In genomic region chr4:49139513-49139912, GRCh38 we compare ENCODE assay signal across 8 cellular contexts.
A peak's percentile ranks its signal among the peaks of the same experiment; 100 is the strongest.
DNase-seq lines count a peak whose midpoint lies in the region; ATAC-seq and TF ChIP-seq lines count a peak whose summit lies in the region.
"Not testable (repeated sequence)": the region's sequence is repeated elsewhere in the genome, so short reads cannot be mapped to it uniquely, and the experiment has no call there.

No MANE protein-coding gene starts in this region.

- not testable (repeated sequence) for TF ChIP-seq EP300 in upper lobe of left lung (IDR thresholded peaks at IDR 0.05)

- not testable (repeated sequence) for H3K27ac ChIP-seq in Panc1 (ENCODE audit: low read length); lung (ENCODE audit: low read depth in 1 of 2, low read length in 1 of 2); upper lobe of left lung

- not testable (repeated sequence) for H3K9me3 ChIP-seq in Panc1 (ENCODE audit: control insufficient read depth, insufficient read depth, low read depth, low read length); lung (ENCODE audit: control insufficient read depth in 2 of 2, insufficient read depth in 1 of 2, low read length in 1 of 2); upper lobe of left lung

- ATAC-seq in GM18520 (IDR thresholded peaks at IDR 0.05; ENCODE audit: unreplicated experiment) (peak; percentile 28), GM21367 (IDR thresholded peaks at IDR 0.05; ENCODE audit: unreplicated experiment) (peak; percentile 33), HG02759 (IDR thresholded peaks at IDR 0.05; ENCODE audit: unreplicated experiment) (peak; percentile 46), HG03159 (IDR thresholded peaks at IDR 0.05; ENCODE audit: unreplicated experiment) (peak; percentile 46), Panc1 (peak; percentile 63; the same call in 1 of the 2 replicates), esophagus mucosa (peak; percentile 84), lung (ENCODE audit: insufficient read depth, low FRiP score) (peak; percentile 78), upper lobe of left lung (ENCODE audit: low FRiP score in 2 of 2) (peak; percentile 85 to 95)

- not testable (repeated sequence) for TF ChIP-seq POLR2A in upper lobe of left lung (IDR thresholded peaks at IDR 0.05)

- H3K36me3 ChIP-seq in Panc1 (ENCODE audit: control insufficient read depth, insufficient read depth, low read length); lung (ENCODE audit: control insufficient read depth in 2 of 2, insufficient read depth in 2 of 2, low read length in 2 of 2); upper lobe of left lung: not testable (repeated sequence)

- BruUV-seq in Panc1 (replicated peaks; lab: Mats Ljungman, UMichigan) = not testable (repeated sequence)

- CTCF ChIA-PET in Panc1 (lab: Charles Lee) = not testable (repeated sequence)

- H3K4me3 ChIP-seq in Panc1 (ENCODE audit: low read depth in 2 of 2, low read length in 2 of 2); lung; upper lobe of left lung: not testable (repeated sequence)

- 83 to 87% methylated on average over 7 of the region's 8 CpGs for WGBS in lung, 2 donors
- 67 to 81% methylated on average over 6 to 8 of the region's 8 CpGs for WGBS in upper lobe of left lung, 2 donors

- not testable (repeated sequence) for H3K4me1 ChIP-seq in Panc1 (ENCODE audit: control insufficient read depth, insufficient read depth, low read length); lung (ENCODE audit: control insufficient read depth in 2 of 2, insufficient read depth in 2 of 2, low read length in 2 of 2); upper lobe of left lung

- POLR2A ChIA-PET in Panc1 (lab: Charles Lee) = not testable (repeated sequence)

- DNase-seq in Panc1 (ENCODE audit: low read depth, low spot score); lung (ENCODE audit: low spot score); upper lobe of left lung: not testable (repeated sequence)

- H3K27me3 ChIP-seq in Panc1 (ENCODE audit: control insufficient read depth, insufficient read depth, low read length); lung (ENCODE audit: control insufficient read depth, insufficient read depth); upper lobe of left lung: not testable (repeated sequence)

- in situ Hi-C loops in Panc1 (cut with HindIII; ENCODE audit: low pct_unique_long_range_greater_than_20kb, low sequenced_read_pairs) = not testable (repeated sequence)

- intact Hi-C loops in Panc1 (cut with micrococcal nuclease; ENCODE audit: unreplicated experiment) = not testable (repeated sequence)

- not testable (repeated sequence) for TF ChIP-seq CTCF in Panc1 (IDR thresholded peaks at IDR 0.05); lung (IDR thresholded peaks at IDR 0.05; ENCODE audit: control extremely low read depth, extremely low read depth); upper lobe of left lung (IDR thresholded peaks at IDR 0.05)

Comparison
In these comparisons a context has a peak if more than half of its experiments do, and no peak if none do; other contexts are left out.
1. ATAC-seq: peak in every context shown above with its lines; median percentile 90 in upper lobe of left lung; 84 in esophagus mucosa; 78 in lung; 63 in Panc1; 46 in HG02759; 46 in HG03159; 33 in GM21367; 28 in GM18520.